In the genomic region with DNA sequence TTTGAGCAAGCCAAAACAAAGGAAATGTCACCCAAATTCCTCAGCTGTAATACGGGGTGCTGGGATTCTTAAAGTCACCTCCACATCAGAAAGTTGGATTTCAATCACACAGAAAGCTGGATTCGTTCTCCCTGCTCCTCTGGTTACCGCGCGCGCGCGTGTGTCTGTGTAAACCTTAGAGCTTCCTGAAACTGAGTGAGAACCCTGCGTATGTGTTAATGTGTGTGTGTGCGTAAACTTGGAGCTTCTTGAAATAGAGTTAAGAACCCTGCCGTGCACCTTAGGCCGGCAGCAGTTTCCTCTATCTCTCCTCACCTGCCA, we compare ENCODE assay signal across 1 cellular context.
TF ChIP-seq lines count a peak whose summit lies in the region.

No MANE protein-coding gene starts in this region.

TF ChIP-seq in K562, 482 proteins besides CTCF, POLR2A, EP300 and RAD21:
- TF ChIP-seq KHSRP (IDR thresholded peaks at IDR 0.05) (no peak), RB1 (IDR thresholded peaks at IDR 0.05; ENCODE audit: low read depth) (no peak)
- TF ChIP-seq, protein P1, sequence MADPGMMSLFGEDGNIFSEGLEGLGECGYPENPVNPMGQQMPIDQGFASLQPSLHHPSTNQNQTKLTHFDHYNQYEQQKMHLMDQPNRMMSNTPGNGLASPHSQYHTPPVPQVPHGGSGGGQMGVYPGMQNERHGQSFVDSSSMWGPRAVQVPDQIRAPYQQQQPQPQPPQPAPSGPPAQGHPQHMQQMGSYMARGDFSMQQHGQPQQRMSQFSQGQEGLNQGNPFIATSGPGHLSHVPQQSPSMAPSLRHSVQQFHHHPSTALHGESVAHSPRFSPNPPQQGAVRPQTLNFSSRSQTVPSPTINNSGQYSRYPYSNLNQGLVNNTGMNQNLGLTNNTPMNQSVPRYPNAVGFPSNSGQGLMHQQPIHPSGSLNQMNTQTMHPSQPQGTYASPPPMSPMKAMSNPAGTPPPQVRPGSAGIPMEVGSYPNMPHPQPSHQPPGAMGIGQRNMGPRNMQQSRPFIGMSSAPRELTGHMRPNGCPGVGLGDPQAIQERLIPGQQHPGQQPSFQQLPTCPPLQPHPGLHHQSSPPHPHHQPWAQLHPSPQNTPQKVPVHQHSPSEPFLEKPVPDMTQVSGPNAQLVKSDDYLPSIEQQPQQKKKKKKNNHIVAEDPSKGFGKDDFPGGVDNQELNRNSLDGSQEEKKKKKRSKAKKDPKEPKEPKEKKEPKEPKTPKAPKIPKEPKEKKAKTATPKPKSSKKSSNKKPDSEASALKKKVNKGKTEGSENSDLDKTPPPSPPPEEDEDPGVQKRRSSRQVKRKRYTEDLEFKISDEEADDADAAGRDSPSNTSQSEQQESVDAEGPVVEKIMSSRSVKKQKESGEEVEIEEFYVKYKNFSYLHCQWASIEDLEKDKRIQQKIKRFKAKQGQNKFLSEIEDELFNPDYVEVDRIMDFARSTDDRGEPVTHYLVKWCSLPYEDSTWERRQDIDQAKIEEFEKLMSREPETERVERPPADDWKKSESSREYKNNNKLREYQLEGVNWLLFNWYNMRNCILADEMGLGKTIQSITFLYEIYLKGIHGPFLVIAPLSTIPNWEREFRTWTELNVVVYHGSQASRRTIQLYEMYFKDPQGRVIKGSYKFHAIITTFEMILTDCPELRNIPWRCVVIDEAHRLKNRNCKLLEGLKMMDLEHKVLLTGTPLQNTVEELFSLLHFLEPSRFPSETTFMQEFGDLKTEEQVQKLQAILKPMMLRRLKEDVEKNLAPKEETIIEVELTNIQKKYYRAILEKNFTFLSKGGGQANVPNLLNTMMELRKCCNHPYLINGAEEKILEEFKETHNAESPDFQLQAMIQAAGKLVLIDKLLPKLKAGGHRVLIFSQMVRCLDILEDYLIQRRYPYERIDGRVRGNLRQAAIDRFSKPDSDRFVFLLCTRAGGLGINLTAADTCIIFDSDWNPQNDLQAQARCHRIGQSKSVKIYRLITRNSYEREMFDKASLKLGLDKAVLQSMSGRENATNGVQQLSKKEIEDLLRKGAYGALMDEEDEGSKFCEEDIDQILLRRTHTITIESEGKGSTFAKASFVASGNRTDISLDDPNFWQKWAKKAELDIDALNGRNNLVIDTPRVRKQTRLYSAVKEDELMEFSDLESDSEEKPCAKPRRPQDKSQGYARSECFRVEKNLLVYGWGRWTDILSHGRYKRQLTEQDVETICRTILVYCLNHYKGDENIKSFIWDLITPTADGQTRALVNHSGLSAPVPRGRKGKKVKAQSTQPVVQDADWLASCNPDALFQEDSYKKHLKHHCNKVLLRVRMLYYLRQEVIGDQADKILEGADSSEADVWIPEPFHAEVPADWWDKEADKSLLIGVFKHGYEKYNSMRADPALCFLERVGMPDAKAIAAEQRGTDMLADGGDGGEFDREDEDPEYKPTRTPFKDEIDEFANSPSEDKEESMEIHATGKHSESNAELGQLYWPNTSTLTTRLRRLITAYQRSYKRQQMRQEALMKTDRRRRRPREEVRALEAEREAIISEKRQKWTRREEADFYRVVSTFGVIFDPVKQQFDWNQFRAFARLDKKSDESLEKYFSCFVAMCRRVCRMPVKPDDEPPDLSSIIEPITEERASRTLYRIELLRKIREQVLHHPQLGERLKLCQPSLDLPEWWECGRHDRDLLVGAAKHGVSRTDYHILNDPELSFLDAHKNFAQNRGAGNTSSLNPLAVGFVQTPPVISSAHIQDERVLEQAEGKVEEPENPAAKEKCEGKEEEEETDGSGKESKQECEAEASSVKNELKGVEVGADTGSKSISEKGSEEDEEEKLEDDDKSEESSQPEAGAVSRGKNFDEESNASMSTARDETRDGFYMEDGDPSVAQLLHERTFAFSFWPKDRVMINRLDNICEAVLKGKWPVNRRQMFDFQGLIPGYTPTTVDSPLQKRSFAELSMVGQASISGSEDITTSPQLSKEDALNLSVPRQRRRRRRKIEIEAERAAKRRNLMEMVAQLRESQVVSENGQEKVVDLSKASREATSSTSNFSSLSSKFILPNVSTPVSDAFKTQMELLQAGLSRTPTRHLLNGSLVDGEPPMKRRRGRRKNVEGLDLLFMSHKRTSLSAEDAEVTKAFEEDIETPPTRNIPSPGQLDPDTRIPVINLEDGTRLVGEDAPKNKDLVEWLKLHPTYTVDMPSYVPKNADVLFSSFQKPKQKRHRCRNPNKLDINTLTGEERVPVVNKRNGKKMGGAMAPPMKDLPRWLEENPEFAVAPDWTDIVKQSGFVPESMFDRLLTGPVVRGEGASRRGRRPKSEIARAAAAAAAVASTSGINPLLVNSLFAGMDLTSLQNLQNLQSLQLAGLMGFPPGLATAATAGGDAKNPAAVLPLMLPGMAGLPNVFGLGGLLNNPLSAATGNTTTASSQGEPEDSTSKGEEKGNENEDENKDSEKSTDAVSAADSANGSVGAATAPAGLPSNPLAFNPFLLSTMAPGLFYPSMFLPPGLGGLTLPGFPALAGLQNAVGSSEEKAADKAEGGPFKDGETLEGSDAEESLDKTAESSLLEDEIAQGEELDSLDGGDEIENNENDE (IDR thresholded peaks at IDR 0.05; ENCODE audit: low read depth, low read length): no peak
